13 cellular contexts compared by ENCODE assay signal in genomic region chr11:19597194-19597593, GRCh38.
DNase-seq lines count a peak whose midpoint lies in the region; ATAC-seq and TF ChIP-seq lines count a peak whose summit lies in the region.
"Had no signal": no experiment of that assay in that cellular context is flagged by ENCODE, and none has a peak within 500 bp of the region (broad histone marks: within the 10 kb centered on the region; RNA-seq: fewer than 3 reads in every experiment).

No MANE protein-coding gene starts in this region.

- H3K4me1 Mint-ChIP-seq in naive thymus-derived CD4-positive, alpha-beta T cell, result no peaks in the 10 kb centered on the region
- H3K4me1 Mint-ChIP-seq: immature natural killer cell had no signal

- TF ChIP-seq CTCF in fibroblast of the aortic adventitia (IDR thresholded peaks at IDR 0.05; ENCODE audit: insufficient read depth, low read length), result no peak
- TF ChIP-seq CTCF in uterus (IDR thresholded peaks at IDR 0.05), result no peak

- ATAC-seq in naive thymus-derived CD4-positive, alpha-beta T cell, result no peak

- H3K9me3 Mint-ChIP-seq in naive thymus-derived CD4-positive, alpha-beta T cell, result peaks cover 0 to 3% (median 0%) of the 10 kb centered on the region in 11 donors
- H3K9me3 Mint-ChIP-seq: immature natural killer cell, nephron progenitor cell had no signal

- no peak overlapping the region for H3K4me3 Mint-ChIP-seq in naive thymus-derived CD4-positive, alpha-beta T cell
- H3K4me3 Mint-ChIP-seq: immature natural killer cell, nephron progenitor cell had no signal

- no peak for TF ChIP-seq POLR2A in uterus (IDR thresholded peaks at IDR 0.05)

- H3K9me3 ChIP-seq in naive thymus-derived CD4-positive, alpha-beta T cell (ENCODE audit: control insufficient read depth in 2 of 3, low read length in 3 of 3), result no peaks in the 10 kb centered on the region
- no peaks in the 10 kb centered on the region for H3K9me3 ChIP-seq in uterus

- no peaks in the 10 kb centered on the region for H3K36me3 ChIP-seq in naive thymus-derived CD4-positive, alpha-beta T cell (ENCODE audit: control insufficient read depth in 2 of 3, insufficient read depth in 3 of 3, low read length in 3 of 3)
- H3K36me3 ChIP-seq in uterus, result no peaks in the 10 kb centered on the region

- no peaks in the 10 kb centered on the region for H3K27me3 ChIP-seq in naive thymus-derived CD4-positive, alpha-beta T cell (ENCODE audit: control insufficient read depth in 2 of 2, insufficient read depth in 2 of 2, low read length in 2 of 2)
- no peaks in the 10 kb centered on the region for H3K27me3 ChIP-seq in uterus

- POLR2A ChIA-PET in naive thymus-derived CD4-positive, alpha-beta T cell (lab: Charles Lee), result interaction anchor here (1.6 kb wide), 1 partner anchor 11 kb away, joined by 3 read pairs; no protein-coding TSS in a partner anchor

- H3K27me3 Mint-ChIP-seq in naive thymus-derived CD4-positive, alpha-beta T cell, result peaks cover 0 to 36% (median 30%) of the 10 kb centered on the region in 5 donors

- no peak overlapping the region for H3K4me3 ChIP-seq in fibroblast of the aortic adventitia (ENCODE audit: low read depth, low read length)
- H3K4me3 ChIP-seq in naive thymus-derived CD4-positive, alpha-beta T cell (ENCODE audit: low read length), result no peak overlapping the region
- no peak overlapping the region for H3K4me3 ChIP-seq in uterus

- H3K36me3 Mint-ChIP-seq in naive thymus-derived CD4-positive, alpha-beta T cell, result no peaks in the 10 kb centered on the region
- H3K36me3 Mint-ChIP-seq: immature natural killer cell had no signal

- intact Hi-C loops in naive thymus-derived CD4-positive, alpha-beta T cell (cut with micrococcal nuclease), result no loop called here
- intact Hi-C loops in uterus (cut with DNase I; ENCODE audit: low total_unique reads), result no loop called here

- H3K27ac ChIP-seq in naive thymus-derived CD4-positive, alpha-beta T cell (ENCODE audit: low read depth, low read length), result no peak overlapping the region
- no peak overlapping the region for H3K27ac ChIP-seq in uterus

- no peak overlapping the region for H3K27ac Mint-ChIP-seq in naive thymus-derived CD4-positive, alpha-beta T cell
- H3K27ac Mint-ChIP-seq: immature natural killer cell, nephron progenitor cell had no signal

- CTCF ChIA-PET in naive thymus-derived CD4-positive, alpha-beta T cell (lab: Charles Lee), result no interaction called here

- DNase-seq in GM04503 (ENCODE audit: low read depth) (peak; percentile 64), T1000 (lab: John Stamatoyannopoulos, UW) (peak; percentile 9), fibroblast of the aortic adventitia (ENCODE audit: low read depth) (peak; percentile 66), stromal cell of bone marrow (ENCODE audit: low read depth) (peak; percentile 77), NCI-H446 treated with DMSO at 0.1 percent for 48 hours (lab: John Stamatoyannopoulos, UW) (no peak), uterus (no peak), COR-L47 (lab: John Stamatoyannopoulos, UW) (no peak)
- DNase-seq in naive thymus-derived CD4-positive, alpha-beta T cell, result no peak
- DNase-seq: immature natural killer cell; MM.1S; NCI-H446; stimulated activated CD8-positive, alpha-beta memory T cell treated with anti-CD3 and anti-CD28 coated beads, Interleukin-4, amount 100 ng/mL, for 48 hours had no signal

- H3K4me1 ChIP-seq in naive thymus-derived CD4-positive, alpha-beta T cell (ENCODE audit: control insufficient read depth in 2 of 2, insufficient read depth in 2 of 2, low read length in 2 of 2), result no peaks in the 10 kb centered on the region
- H3K4me1 ChIP-seq in uterus, result peaks cover 0 to 6% of the 10 kb centered on the region in 2 donors

Comparison
In these comparisons a context has a peak if more than half of its experiments do, and no peak if none do; other contexts are left out.
1. DNase-seq: peak in GM04503 (single experiment), T1000 (single experiment), fibroblast of the aortic adventitia (single experiment) and stromal cell of bone marrow (single experiment); none in naive thymus-derived CD4-positive, alpha-beta T cell (0 of 9), NCI-H446 treated with DMSO at 0.1 percent for 48 hours (single experiment), uterus (0 of 2) and COR-L47 (single experiment).